Comparison of ENCODE assay signal across 17 cellular contexts in genomic region chr2:211837706-211838105, GRCh38.
"Had no signal": no experiment of that assay in that cellular context is flagged by ENCODE, and none has a peak within 500 bp of the region (broad histone marks: within the 10 kb centered on the region; RNA-seq: fewer than 3 reads in every experiment).

No MANE protein-coding gene starts in this region.

- ATAC-seq: left lung, natural killer cell, WTC11 had no signal

- DNase-seq: activated gamma-delta T cell treated with Interleukin-2 at 50 U/mL for 16 hours; activated T-cell treated with anti-CD3 and anti-CD28 coated beads, Interleukin-2, amount 50 U/mL, for 1 hour; aorta; caudate nucleus; effector CD4-positive, alpha-beta T cell; erythroblast; foreskin fibroblast; immature natural killer cell; left lung; midbrain; natural killer cell; spleen; stimulated activated CD4-positive, alpha-beta T cell treated with anti-CD3 and anti-CD28 coated beads, Interleukin-4, amount 100 ng/mL, for 1 hour; stimulated activated naive CD4-positive, alpha-beta T cell treated with Interleukin-2 at 50 U/mL for 16 hours had no signal

- H3K27ac ChIP-seq: left lung, right atrium auricular region, spleen, thoracic aorta had no signal
